11 cellular contexts compared by ENCODE assay signal in the genomic region with DNA sequence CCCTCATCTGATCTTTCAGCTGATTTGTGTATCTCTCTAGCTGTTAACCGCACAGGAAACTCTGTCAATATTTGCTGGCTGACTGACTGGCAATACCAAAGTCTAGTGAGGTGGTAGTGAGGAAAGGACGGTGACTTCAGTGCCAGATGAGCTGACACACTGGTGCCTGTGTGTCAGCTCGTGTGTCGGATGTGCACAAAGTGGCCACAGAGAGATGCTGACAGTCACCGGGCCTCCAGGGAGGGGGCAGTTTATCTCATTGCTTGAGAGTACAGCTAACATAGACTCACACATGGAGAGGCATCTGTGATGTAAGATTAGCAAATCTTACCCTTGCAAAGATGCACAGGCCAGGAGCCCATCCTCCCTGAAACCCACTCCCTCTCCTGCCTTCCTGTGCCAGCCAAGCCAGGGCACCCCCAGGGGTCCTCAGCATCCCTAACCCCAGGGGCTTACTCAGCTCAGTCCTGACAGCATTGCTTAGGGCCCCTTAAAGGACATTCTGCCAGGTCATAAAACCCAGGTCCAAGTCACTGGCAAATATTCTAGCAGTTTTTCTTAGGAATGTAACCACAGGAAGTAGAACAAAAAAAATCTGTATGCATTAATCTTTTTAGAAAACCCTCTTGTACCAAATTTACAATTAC.
A peak's percentile ranks its signal among the peaks of the same experiment; 100 is the strongest.
DNase-seq lines count a peak whose midpoint lies in the region; ATAC-seq lines count a peak whose summit lies in the region.
"Had no signal": no experiment of that assay in that cellular context is flagged by ENCODE, and none has a peak within 500 bp of the region (broad histone marks: within the 10 kb centered on the region; RNA-seq: fewer than 3 reads in every experiment).

No MANE protein-coding gene starts in this region.

- ATAC-seq in activated T-cell treated with anti-CD3 and anti-CD28 coated beads, Interleukin-2, amount 50 U/mL, for 4 hours: peak; percentile 40 to 82
- ATAC-seq in HG03280 (IDR thresholded peaks at IDR 0.05; ENCODE audit: unreplicated experiment) (no peak), GM19035 (IDR thresholded peaks at IDR 0.05; ENCODE audit: unreplicated experiment) (no peak), GM18498 (IDR thresholded peaks at IDR 0.05; ENCODE audit: unreplicated experiment) (no peak)
- ATAC-seq: Panc1 had no signal

- H3K36me3 ChIP-seq in CD8-positive, alpha-beta memory T cell (ENCODE audit: insufficient read depth, low read length): no peaks in the 10 kb centered on the region

- peaks cover 46 to 48% (median 48%) of the 10 kb centered on the region in 3 donors for H3K4me1 Mint-ChIP-seq in CD8-positive, alpha-beta memory T cell
- H3K4me1 Mint-ChIP-seq in activated T-cell treated with anti-CD3 and anti-CD28 coated beads, Interleukin-2, amount 50 U/mL, for 4 hours (ENCODE audit: low read depth): peaks cover 51% of the 10 kb centered on the region

- no peaks in the 10 kb centered on the region for H3K36me3 Mint-ChIP-seq in CD8-positive, alpha-beta memory T cell
- H3K36me3 Mint-ChIP-seq in activated T-cell treated with anti-CD3 and anti-CD28 coated beads, Interleukin-2, amount 50 U/mL, for 4 hours (ENCODE audit: insufficient read depth): no peaks in the 10 kb centered on the region

- peaks cover 0 to 2% (median 0%) of the 10 kb centered on the region in 5 donors for H3K9me3 Mint-ChIP-seq in CD8-positive, alpha-beta memory T cell
- H3K9me3 Mint-ChIP-seq in activated T-cell treated with anti-CD3 and anti-CD28 coated beads, Interleukin-2, amount 50 U/mL, for 4 hours: no peaks in the 10 kb centered on the region

- H3K4me1 ChIP-seq in CD8-positive, alpha-beta memory T cell (ENCODE audit: insufficient read depth, low read length): peaks cover 47% of the 10 kb centered on the region

- no peak overlapping the region for H3K4me3 ChIP-seq in CD8-positive, alpha-beta memory T cell (ENCODE audit: low read length)
- H3K4me3 ChIP-seq: GM23248 had no signal

- H3K27me3 ChIP-seq in CD8-positive, alpha-beta memory T cell (ENCODE audit: insufficient read depth, low read length, poor library complexity, severe bottlenecking): no peaks in the 10 kb centered on the region

- H3K4me3 Mint-ChIP-seq in CD8-positive, alpha-beta memory T cell: peak overlapping the region in 5 of 7 donors; percentile 6 to 54 (median 46)
- H3K4me3 Mint-ChIP-seq in activated T-cell treated with anti-CD3 and anti-CD28 coated beads, Interleukin-2, amount 50 U/mL, for 4 hours: no peak overlapping the region

- CTCF ChIA-PET in CD8-positive, alpha-beta memory T cell (lab: Charles Lee): no interaction called here

- no peak overlapping the region for H3K27ac ChIP-seq in CD8-positive, alpha-beta memory T cell (ENCODE audit: low read depth, low read length)
- H3K27ac ChIP-seq: GM23248 had no signal

- DNase-seq in CD8-positive, alpha-beta memory T cell: peak; percentile 13 to 67 (median 39)
- DNase-seq in NCI-H2029 (lab: John Stamatoyannopoulos, UW) (peak; percentile 29), left kidney (ENCODE audit: low read depth, low spot score) (peak; percentile 46), NCI-H2081 treated with DMSO at 0.1 percent for 48 hours (lab: John Stamatoyannopoulos, UW) (no peak)
- peak; percentile 36 for DNase-seq in activated T-cell treated with anti-CD3 and anti-CD28 coated beads, Interleukin-2, amount 50 U/mL, for 4 hours
- DNase-seq: GM23248, mammary epithelial cell had no signal

- no peaks in the 10 kb centered on the region for H3K9me3 ChIP-seq in CD8-positive, alpha-beta memory T cell (ENCODE audit: low read length)

- H3K27ac Mint-ChIP-seq in CD8-positive, alpha-beta memory T cell: peak overlapping the region; percentile 24 to 92 (median 82)

- POLR2A ChIA-PET in CD8-positive, alpha-beta memory T cell (lab: Charles Lee): no interaction called here

- H3K27me3 Mint-ChIP-seq in CD8-positive, alpha-beta memory T cell: peaks cover 0 to 5% of the 10 kb centered on the region in 2 donors
- no peaks in the 10 kb centered on the region for H3K27me3 Mint-ChIP-seq in activated T-cell treated with anti-CD3 and anti-CD28 coated beads, Interleukin-2, amount 50 U/mL, for 4 hours (ENCODE audit: low read depth)

Comparison
In these comparisons a context has a peak if more than half of its experiments do, and no peak if none do; other contexts are left out.
1. ATAC-seq: peak in activated T-cell treated with anti-CD3 and anti-CD28 coated beads, Interleukin-2, amount 50 U/mL, for 4 hours (2 of 2); none in HG03280 (single experiment), GM19035 (single experiment) and GM18498 (single experiment).